ENCODE assay signal across 15 cellular contexts in the genomic region with DNA sequence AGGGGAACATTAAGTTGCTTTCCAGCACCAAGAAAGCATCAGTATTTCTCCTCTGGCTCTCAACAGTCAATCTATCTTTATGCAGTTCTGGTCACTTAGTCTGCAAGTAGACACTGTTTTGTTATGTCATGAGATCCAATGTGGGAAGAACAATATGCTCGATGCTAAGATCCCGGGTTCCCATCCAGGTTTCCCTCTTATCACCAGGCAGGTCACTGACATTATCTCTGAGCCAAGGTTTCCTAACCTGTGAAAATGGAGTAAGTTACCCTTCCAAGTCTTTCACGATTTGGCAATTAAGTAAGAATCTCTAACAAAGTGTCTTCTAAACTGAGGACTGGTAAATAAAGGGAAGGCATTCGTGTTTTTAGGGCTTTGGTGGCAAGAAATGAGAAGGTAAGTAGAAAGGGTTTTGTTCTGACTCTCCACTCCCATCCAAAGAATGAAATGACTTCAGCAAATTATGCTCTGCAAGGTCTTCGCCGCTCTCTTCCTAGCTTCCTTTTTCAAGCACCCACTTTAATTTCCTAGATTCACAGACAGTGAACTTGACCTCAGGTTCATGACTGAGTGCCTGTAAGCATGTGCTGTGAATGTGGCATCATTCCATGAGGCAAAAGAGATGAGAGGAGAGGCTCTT.
DNase-seq lines count a peak whose midpoint lies in the region; ATAC-seq and TF ChIP-seq lines count a peak whose summit lies in the region.
"Had no signal": no experiment of that assay in that cellular context is flagged by ENCODE, and none has a peak within 500 bp of the region (broad histone marks: within the 10 kb centered on the region; RNA-seq: fewer than 3 reads in every experiment).

No MANE protein-coding gene starts in this region.

- BruUV-seq in OCI-LY7 (replicated peaks; lab: Mats Ljungman, UMichigan) = no TSS peak

- H4K20me1 ChIP-seq in OCI-LY7 (ENCODE audit: insufficient read depth, low read length) = no peaks in the 10 kb centered on the region

- H3K4me1 ChIP-seq in CD4-positive, alpha-beta memory T cell (ENCODE audit: insufficient read depth, low read length) = peaks cover 14% of the 10 kb centered on the region
- H3K4me1 ChIP-seq in mesenchymal stem cell (ENCODE audit: control insufficient read depth, insufficient read depth, low read depth, low read length) (peaks cover 25% of the 10 kb centered on the region), OCI-LY7 (ENCODE audit: insufficient read depth, low read length, poor library complexity, severe bottlenecking) (peaks cover 8% of the 10 kb centered on the region), endodermal cell (ENCODE audit: control insufficient read depth, insufficient read depth, low read length) (no peaks in the 10 kb centered on the region)

- H3K23ac ChIP-seq in mesenchymal stem cell (ENCODE audit: low read length in 2 of 2) = no peak overlapping the region

- intact Hi-C loops in CD4-positive, alpha-beta memory T cell (cut with micrococcal nuclease) = no loop called here
- intact Hi-C loops in OCI-LY7 (cut with micrococcal nuclease; ENCODE audit: unreplicated experiment) = no loop called here

- peak overlapping the region; percentile 32 for H4K91ac ChIP-seq in mesenchymal stem cell (ENCODE audit: low read length)

- POLR2A ChIA-PET in AG04450 (lab: Yijun Ruan, JAX) = no interaction called here
- POLR2A ChIA-PET in CD4-positive, alpha-beta memory T cell (lab: Charles Lee; ENCODE audit: partially characterized antibody) = interaction anchor here (1.2 kb wide), 1 partner anchor 11 kb away, joined by 4 read pairs; no protein-coding TSS in a partner anchor
- POLR2A ChIA-PET in OCI-LY7 (lab: Charles Lee) = no interaction called here

- H3K9me2 ChIP-seq in OCI-LY7 (ENCODE audit: insufficient read depth, low read length) = no peaks in the 10 kb centered on the region

- no peak overlapping the region for H3K14ac ChIP-seq in mesenchymal stem cell (ENCODE audit: low read length in 2 of 2)

- H2BK5ac ChIP-seq in mesenchymal stem cell (ENCODE audit: low read depth, low read length, poor library complexity, severe bottlenecking) = no peak overlapping the region

- H3K27ac ChIP-seq in AG04450 (ENCODE audit: low read depth, low read length) (peak overlapping the region; percentile 49), mesenchymal stem cell (ENCODE audit: low read length, poor library complexity, severe bottlenecking) (peak overlapping the region; percentile 35), OCI-LY7 (ENCODE audit: low read depth, low read length, poor library complexity, severe bottlenecking) (no peak overlapping the region), endodermal cell (ENCODE audit: low read depth, low read length) (no peak overlapping the region)
- no peak overlapping the region for H3K27ac ChIP-seq in CD4-positive, alpha-beta memory T cell (ENCODE audit: low read depth, low read length)
- H3K27ac ChIP-seq: esophagus squamous epithelium had no signal

- H2AFZ ChIP-seq in mesenchymal stem cell (ENCODE audit: low read depth, low read length) = no peak overlapping the region
- no peak overlapping the region for H2AFZ ChIP-seq in OCI-LY7 (ENCODE audit: low read length)

- H3K4me3 ChIP-seq in AG04450 (ENCODE audit: low read depth, low read length) = no peak overlapping the region
- no peak overlapping the region for H3K4me3 ChIP-seq in CD4-positive, alpha-beta memory T cell (ENCODE audit: low read length in 2 of 2)
- no peak overlapping the region for H3K4me3 ChIP-seq in mesenchymal stem cell (ENCODE audit: insufficient read depth in 1 of 2, low read depth in 1 of 2, low read length in 2 of 2)
- no peak overlapping the region for H3K4me3 ChIP-seq in OCI-LY7 (ENCODE audit: low read depth, low read length, poor library complexity, severe bottlenecking)
- no peak overlapping the region for H3K4me3 ChIP-seq in endodermal cell (ENCODE audit: low read length)
- H3K4me3 ChIP-seq: esophagus squamous epithelium, GM12878 had no signal

- H2BK15ac ChIP-seq in mesenchymal stem cell (ENCODE audit: low read depth, poor library complexity, severe bottlenecking) = no peak overlapping the region

- H3K4me3 Mint-ChIP-seq in CD4-positive, alpha-beta memory T cell = peak overlapping the region in 2 of 8 donors; percentile 18 to 37
- no peak overlapping the region for H3K4me3 Mint-ChIP-seq in T-helper 1 cell treated with Interleukin-12 subunit alpha and Interleukin-12 subunit beta and Interleukin-4 antibody, amounts not matched to agents 30 μg/mL and 1 μg/mL, for 36 hours
- no peak overlapping the region for H3K4me3 Mint-ChIP-seq in endodermal cell
- H3K4me3 Mint-ChIP-seq: immature natural killer cell, neural crest cell had no signal

- no peaks in the 10 kb centered on the region for H3K36me3 ChIP-seq in CD4-positive, alpha-beta memory T cell (ENCODE audit: insufficient read depth, low read length)
- peaks cover 24 to 53% of the 10 kb centered on the region in 2 experiments for H3K36me3 ChIP-seq in mesenchymal stem cell (ENCODE audit: control insufficient read depth in 1 of 2, insufficient read depth in 2 of 2, low read depth in 1 of 2, low read length in 2 of 2)
- no peaks in the 10 kb centered on the region for H3K36me3 ChIP-seq in OCI-LY7 (ENCODE audit: insufficient read depth, low read length)
- peaks cover 98% of the 10 kb centered on the region for H3K36me3 ChIP-seq in endodermal cell (ENCODE audit: control insufficient read depth, insufficient read depth, low read length)

- H3K27ac Mint-ChIP-seq in CD4-positive, alpha-beta memory T cell = peak overlapping the region in 4 of 7 donors; percentile 4 to 83 (median 50)
- H3K27ac Mint-ChIP-seq in T-helper 1 cell treated with Interleukin-12 subunit alpha and Interleukin-12 subunit beta and Interleukin-4 antibody, amounts not matched to agents 30 μg/mL and 1 μg/mL, for 36 hours = peak overlapping the region; percentile 5
- no peak overlapping the region for H3K27ac Mint-ChIP-seq in endodermal cell

- H3K18ac ChIP-seq in mesenchymal stem cell (ENCODE audit: low read depth in 1 of 2, low read length in 2 of 2) = peak overlapping the region in 1 of 2 experiments; percentile 67

- peaks cover 11 to 38% of the 10 kb centered on the region in 2 donors for H3K36me3 Mint-ChIP-seq in CD4-positive, alpha-beta memory T cell
- no peaks in the 10 kb centered on the region for H3K36me3 Mint-ChIP-seq in T-helper 1 cell treated with Interleukin-12 subunit alpha and Interleukin-12 subunit beta and Interleukin-4 antibody, amounts not matched to agents 30 μg/mL and 1 μg/mL, for 36 hours (ENCODE audit: low read depth)
- H3K36me3 Mint-ChIP-seq in endodermal cell (ENCODE audit: low read depth) = peaks cover 90% of the 10 kb centered on the region
- H3K36me3 Mint-ChIP-seq: immature natural killer cell had no signal

- H3K9me3 Mint-ChIP-seq in CD4-positive, alpha-beta memory T cell = no peaks in the 10 kb centered on the region
- H3K9me3 Mint-ChIP-seq in T-helper 1 cell treated with Interleukin-12 subunit alpha and Interleukin-12 subunit beta and Interleukin-4 antibody, amounts not matched to agents 30 μg/mL and 1 μg/mL, for 36 hours = no peaks in the 10 kb centered on the region
- no peaks in the 10 kb centered on the region for H3K9me3 Mint-ChIP-seq in endodermal cell
- H3K9me3 Mint-ChIP-seq: immature natural killer cell, neural crest cell had no signal

- no peak for ATAC-seq in GM18858 (IDR thresholded peaks at IDR 0.05; ENCODE audit: unreplicated experiment)
- ATAC-seq: GM12878 had no signal

- H3K4me2 ChIP-seq in mesenchymal stem cell (ENCODE audit: low read length, poor library complexity, severe bottlenecking) (no peak overlapping the region), OCI-LY7 (ENCODE audit: low read length) (no peak overlapping the region)

- no peak overlapping the region for H3K4ac ChIP-seq in mesenchymal stem cell (ENCODE audit: low read depth in 1 of 2, low read length in 2 of 2)

- H3K27me3 ChIP-seq in AG04450 (ENCODE audit: control insufficient read depth, insufficient read depth, low read length) (peaks cover 2% of the 10 kb centered on the region), mesenchymal stem cell (ENCODE audit: control insufficient read depth in 1 of 2, insufficient read depth in 1 of 2, low read length in 2 of 2) (no peaks in the 10 kb centered on the region), endodermal cell (ENCODE audit: control insufficient read depth, insufficient read depth, low read length, poor library complexity, severe bottlenecking) (no peaks in the 10 kb centered on the region)
- no peaks in the 10 kb centered on the region for H3K27me3 ChIP-seq in CD4-positive, alpha-beta memory T cell (ENCODE audit: insufficient read depth, low read length)
- H3K27me3 ChIP-seq: esophagus squamous epithelium had no signal

- DNase-seq in AG04450 (ENCODE audit: low read depth, low spot score) (no peak), mesenchymal stem cell (no peak), OCI-LY7 (ENCODE audit: low spot score) (no peak), endodermal cell (no peak)
- DNase-seq in CD4-positive, alpha-beta memory T cell = no peak
- DNase-seq: esophagus squamous epithelium, GDM1, glutamatergic neuron, immature natural killer cell, NCI-H187, NCI-H510A had no signal

- H4K8ac ChIP-seq in mesenchymal stem cell (ENCODE audit: low read length) = no peak overlapping the region

- CTCF ChIA-PET in AG04450 (lab: Charles Lee) (no interaction called here), OCI-LY7 (lab: Charles Lee; ENCODE audit: unreplicated experiment) (no interaction called here)
- CTCF ChIA-PET in CD4-positive, alpha-beta memory T cell (lab: Charles Lee; ENCODE audit: partially characterized antibody) = interaction anchor here (1.7 to 4.1 kb wide), 2 partner anchors 10 to 67 kb away, joined by 5 to 14 read pairs; no protein-coding TSS in a partner anchor

- no peaks in the 10 kb centered on the region for H3K79me2 ChIP-seq in OCI-LY7 (ENCODE audit: insufficient read depth, low read depth, low read length)

- 97% methylated on average over 4 of the region's 6 CpGs for WGBS in mesenchymal stem cell
- WGBS in endodermal cell (ENCODE audit: insufficient coverage in 1 of 2, insufficient read length in 1 of 2), 2 experiments = 93 to 100% methylated on average over 3 to 6 of the region's 6 CpGs

- H3K9me3 ChIP-seq in AG04450 (ENCODE audit: control insufficient read depth, insufficient read depth, low read length) = no peaks in the 10 kb centered on the region; the same call in 1 of the 2 replicates
- no peaks in the 10 kb centered on the region for H3K9me3 ChIP-seq in CD4-positive, alpha-beta memory T cell (ENCODE audit: control insufficient read depth in 1 of 2, low read length in 2 of 2)
- H3K9me3 ChIP-seq in mesenchymal stem cell (ENCODE audit: control insufficient read depth, low read length) = no peaks in the 10 kb centered on the region
- H3K9me3 ChIP-seq in OCI-LY7 (ENCODE audit: low read length) = no peaks in the 10 kb centered on the region
- H3K9me3 ChIP-seq in endodermal cell (ENCODE audit: control insufficient read depth, low read length) = no peaks in the 10 kb centered on the region
- H3K9me3 ChIP-seq: esophagus squamous epithelium had no signal

- H3K27me3 Mint-ChIP-seq in CD4-positive, alpha-beta memory T cell = no peaks in the 10 kb centered on the region
- no peaks in the 10 kb centered on the region for H3K27me3 Mint-ChIP-seq in T-helper 1 cell treated with Interleukin-12 subunit alpha and Interleukin-12 subunit beta and Interleukin-4 antibody, amounts not matched to agents 30 μg/mL and 1 μg/mL, for 36 hours (ENCODE audit: low read depth)
- H3K27me3 Mint-ChIP-seq in endodermal cell (ENCODE audit: insufficient read depth) = no peaks in the 10 kb centered on the region

- peak overlapping the region; percentile 57 for H3K9ac ChIP-seq in mesenchymal stem cell (ENCODE audit: low read length)
- H3K9ac ChIP-seq in endodermal cell (ENCODE audit: extremely low read depth, low read length, poor library complexity, severe bottlenecking) = no peak overlapping the region

- H2BK120ac ChIP-seq in mesenchymal stem cell (ENCODE audit: low read depth, low read length) = no peak overlapping the region

- peak overlapping the region in 1 of 2 experiments; percentile 59 for H2BK12ac ChIP-seq in mesenchymal stem cell (ENCODE audit: low read length in 2 of 2)

- H2AK5ac ChIP-seq in mesenchymal stem cell (ENCODE audit: low read length, severe bottlenecking) = peak overlapping the region; percentile 43

- TF ChIP-seq CTCF in AG04450 (IDR thresholded peaks at IDR 0.05; ENCODE audit: low read depth, low read length) (no peak), OCI-LY7 (conservative IDR thresholded peaks at IDR 0.05; ENCODE audit: low read length) (no peak), endodermal cell (conservative IDR thresholded peaks at IDR 0.05) (no peak)

- H3K79me1 ChIP-seq in mesenchymal stem cell (replicated peaks; ENCODE audit: low read length, poor library complexity, severe bottlenecking) = no peaks in the 10 kb centered on the region

- H3K4me1 Mint-ChIP-seq in CD4-positive, alpha-beta memory T cell = peaks cover 9 to 36% (median 24%) of the 10 kb centered on the region in 4 donors
- H3K4me1 Mint-ChIP-seq in T-helper 1 cell treated with Interleukin-12 subunit alpha and Interleukin-12 subunit beta and Interleukin-4 antibody, amounts not matched to agents 30 μg/mL and 1 μg/mL, for 36 hours (ENCODE audit: low read depth) = peaks cover 19% of the 10 kb centered on the region
- no peaks in the 10 kb centered on the region for H3K4me1 Mint-ChIP-seq in endodermal cell

Comparison
In these comparisons a context has a peak if more than half of its experiments do, and no peak if none do; other contexts are left out.
1. H3K27ac ChIP-seq: peak in AG04450 (single experiment) and mesenchymal stem cell (single experiment); none in CD4-positive, alpha-beta memory T cell (single experiment), OCI-LY7 (single experiment) and endodermal cell (single experiment).